In genomic region chr6:7085911-7086310, GRCh38 we compare ENCODE assay signal across 8 cellular contexts. TPM values are rescaled to one million over a fixed set of nuclear protein-coding genes. Genes with fewer than 3 reads are reported as not detected.
DNase-seq lines count a peak whose midpoint lies in the region; ATAC-seq lines count a peak whose summit lies in the region.

No MANE protein-coding gene starts in this region.

- H3K4me1 Mint-ChIP-seq in activated naive CD8-positive, alpha-beta T cell treated with anti-CD3 and anti-CD28 coated beads for 36 hours = peaks cover 29% of the 10 kb centered on the region

- ATAC-seq in GM18511 (IDR thresholded peaks at IDR 0.05; ENCODE audit: unreplicated experiment) (peak; percentile 40), HG03378 (IDR thresholded peaks at IDR 0.05; ENCODE audit: unreplicated experiment) (peak; percentile 36)

- H3K4me1 ChIP-seq in ACC112 (ENCODE audit: control insufficient read depth, insufficient read depth, low read length, unreplicated experiment) (peaks cover 15% of the 10 kb centered on the region), trophoblast cell (ENCODE audit: control insufficient read depth in 1 of 2, insufficient read depth in 2 of 2, low read length in 2 of 2) (peaks cover 8 to 10% of the 10 kb centered on the region in 2 experiments)

- H4K8ac ChIP-seq in trophoblast cell (ENCODE audit: low read depth, low read length) = no peak overlapping the region

- H3K9me3 Mint-ChIP-seq in activated naive CD8-positive, alpha-beta T cell treated with anti-CD3 and anti-CD28 coated beads for 36 hours = no peaks in the 10 kb centered on the region

- H3K27me3 ChIP-seq in ACC112 (ENCODE audit: insufficient read depth, low read length) (no peaks in the 10 kb centered on the region), trophoblast cell (ENCODE audit: insufficient read depth, low read length) (no peaks in the 10 kb centered on the region), H7 (ENCODE audit: control insufficient read depth, insufficient read depth, low read length) (no peaks in the 10 kb centered on the region)

- no peak overlapping the region for H3K27ac Mint-ChIP-seq in activated naive CD8-positive, alpha-beta T cell treated with anti-CD3 and anti-CD28 coated beads for 36 hours

- no peak overlapping the region for H3K4me3 ChIP-seq in ACC112 (ENCODE audit: low read depth, low read length)
- no peak overlapping the region for H3K4me3 ChIP-seq in trophoblast cell (ENCODE audit: low read depth, low read length)
- H3K4me3 ChIP-seq in H7 (ENCODE audit: insufficient read depth, low read depth, low read length) = no peak overlapping the region

- H3K4ac ChIP-seq in trophoblast cell (ENCODE audit: low read depth, low read length) = no peak overlapping the region

- no CpG with 5 or more reads among the region's 1 CpG for WGBS in trophoblast cell (ENCODE audit: extremely low coverage, insufficient coverage, insufficient read length)

- no peaks in the 10 kb centered on the region for H3K27me3 Mint-ChIP-seq in activated naive CD8-positive, alpha-beta T cell treated with anti-CD3 and anti-CD28 coated beads for 36 hours

- no peak overlapping the region for H3K4me2 ChIP-seq in trophoblast cell (ENCODE audit: low read length)

- no peaks in the 10 kb centered on the region for H3K36me3 ChIP-seq in ACC112 (ENCODE audit: insufficient read depth, low read length)
- H3K36me3 ChIP-seq in trophoblast cell (ENCODE audit: control insufficient read depth in 1 of 2, insufficient read depth in 2 of 2, low read length in 2 of 2) = no peaks in the 10 kb centered on the region
- H3K36me3 ChIP-seq in H7 (replicated peaks; ENCODE audit: control insufficient read depth, insufficient read depth, low read length) = no peaks in the 10 kb centered on the region

- H2BK120ac ChIP-seq in trophoblast cell (ENCODE audit: insufficient read depth, low read length, poor library complexity) = no peak overlapping the region

- H3K9me3 ChIP-seq in trophoblast cell (ENCODE audit: insufficient read depth, low read depth, low read length) = no peaks in the 10 kb centered on the region

- H3K18ac ChIP-seq in trophoblast cell (ENCODE audit: low read length) = peak overlapping the region; percentile 21

- no peak overlapping the region for H4K91ac ChIP-seq in trophoblast cell (ENCODE audit: low read depth, low read length)

- H3K36me3 Mint-ChIP-seq in activated naive CD8-positive, alpha-beta T cell treated with anti-CD3 and anti-CD28 coated beads for 36 hours = no peaks in the 10 kb centered on the region

- H4K12ac ChIP-seq in trophoblast cell (ENCODE audit: low read depth, low read length) = no peak overlapping the region

- H3K79me1 ChIP-seq in trophoblast cell (ENCODE audit: low read length) = peaks cover 5% of the 10 kb centered on the region

- H3K27ac ChIP-seq in ACC112 (ENCODE audit: low read depth, low read length) (no peak overlapping the region), trophoblast cell (ENCODE audit: low read depth, low read length) (no peak overlapping the region)

- no peaks in the 10 kb centered on the region for H3K79me2 ChIP-seq in ACC112 (ENCODE audit: control insufficient read depth, insufficient read depth, low read length, unreplicated experiment)
- H3K79me2 ChIP-seq in trophoblast cell (ENCODE audit: control insufficient read depth, insufficient read depth, low read length, poor library complexity) = no peaks in the 10 kb centered on the region

- no peak overlapping the region for H3K4me3 Mint-ChIP-seq in activated naive CD8-positive, alpha-beta T cell treated with anti-CD3 and anti-CD28 coated beads for 36 hours

- peak overlapping the region; percentile 23 for H2BK12ac ChIP-seq in trophoblast cell (ENCODE audit: low read length)

- H2AFZ ChIP-seq in ACC112 (ENCODE audit: low read length, unreplicated experiment) (peak overlapping the region; percentile 97), trophoblast cell (ENCODE audit: insufficient read depth, low read length, poor library complexity) (no peak overlapping the region)

- H2BK5ac ChIP-seq in trophoblast cell (ENCODE audit: low read depth, low read length, poor library complexity) = no peak overlapping the region

- no peak overlapping the region for H3K9ac ChIP-seq in trophoblast cell (ENCODE audit: low read length)

- no peak overlapping the region for H3K14ac ChIP-seq in trophoblast cell (ENCODE audit: low read length)

- peak; percentile 18 for DNase-seq in activated naive CD8-positive, alpha-beta T cell treated with anti-CD3 and anti-CD28 coated beads for 36 hours
- peak in 1 of 2 donors; percentile 2 for DNase-seq in trophoblast cell
- no peak for DNase-seq in SKM-1 (lab: John Stamatoyannopoulos, UW; ENCODE audit: unreplicated experiment)
- DNase-seq in H7 = no peak
- DNase-seq in globus pallidus (ENCODE audit: low spot score) = no peak

- H2AK5ac ChIP-seq in trophoblast cell (ENCODE audit: low read length) = peak overlapping the region; percentile 39

- no peak overlapping the region for H3K23ac ChIP-seq in trophoblast cell (ENCODE audit: low read length)

RNA-seq across cellular contexts. Expression of gene RREB1, which starts 21.9 kb away (rescaled TPM):
- total RNA-seq in activated naive CD8-positive, alpha-beta T cell treated with anti-CD3 and anti-CD28 coated beads for 36 hours = 10 to 100 TPM; 17.4 to 18.5 TPM
- 45.6 and 46.8 TPM in 2 replicates for polyA plus RNA-seq in trophoblast cell (2013)
- total RNA-seq in H7 (2014; rRNA removed; shearing (Covaris generic)) = 24.2 and 31.9 TPM in 2 replicates
